Comparison of ENCODE assay signal across 20 cellular contexts in the genomic region with DNA sequence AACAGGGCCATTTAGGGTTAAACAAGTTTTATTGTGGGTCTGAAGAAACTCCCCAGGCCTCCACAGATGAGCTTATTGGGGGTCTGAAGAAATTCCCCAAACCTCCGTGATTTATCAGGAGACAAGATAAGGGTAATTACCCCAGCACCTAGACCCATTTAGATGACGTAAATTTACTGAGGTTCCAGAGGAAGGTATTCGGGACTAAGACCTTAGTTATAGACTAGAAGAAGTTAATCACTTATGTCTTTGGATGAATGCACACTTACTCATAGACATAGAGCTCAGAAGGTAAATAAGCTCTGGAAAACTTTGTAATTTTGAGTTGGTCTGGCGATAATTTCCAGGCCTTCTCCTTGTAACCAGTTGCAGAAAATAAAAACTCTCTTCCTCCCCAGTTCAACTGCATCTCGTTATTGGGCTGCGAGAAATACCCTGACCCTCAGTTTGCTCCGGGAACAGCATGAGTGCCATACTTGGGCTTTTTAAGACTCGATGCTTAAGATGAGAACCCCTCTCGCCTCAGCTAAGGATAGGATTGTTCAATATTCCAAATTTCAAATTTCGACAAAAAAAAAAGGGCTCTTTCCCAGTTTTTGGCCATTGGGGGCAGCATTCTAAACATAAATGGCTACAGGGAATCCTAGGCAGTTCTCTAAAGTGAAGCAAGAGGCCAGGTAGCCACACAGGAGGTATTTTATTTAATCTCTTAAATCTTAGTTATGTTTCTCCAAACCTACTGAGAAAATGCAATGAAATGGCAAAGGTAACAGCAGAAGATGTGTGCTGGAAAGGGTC.
DNase-seq lines count a peak whose midpoint lies in the region; ATAC-seq, FAIRE-seq and TF ChIP-seq lines count a peak whose summit lies in the region.
"Had no signal": no experiment of that assay in that cellular context is flagged by ENCODE, and none has a peak within 500 bp of the region (broad histone marks: within the 10 kb centered on the region; RNA-seq: fewer than 3 reads in every experiment).

No MANE protein-coding gene starts in this region.

- H3K36me3 Mint-ChIP-seq in osteocyte (ENCODE audit: unreplicated experiment): no peaks in the 10 kb centered on the region
- H3K36me3 Mint-ChIP-seq: activated naive CD8-positive, alpha-beta T cell treated with anti-CD3 and anti-CD28 coated beads for 36 hours; CD14-positive monocyte; natural killer cell had no signal

- no peaks in the 10 kb centered on the region for H4K20me1 ChIP-seq in DND-41 (ENCODE audit: insufficient read depth, low read length)

- H3K27me3 ChIP-seq in DND-41 (ENCODE audit: insufficient read depth, low read length, poor library complexity) (peaks cover 2% of the 10 kb centered on the region), transverse colon (no peaks in the 10 kb centered on the region)

- 77 to 79% methylated on average over 10 of the region's 10 CpGs for WGBS in transverse colon (ENCODE audit: low coverage in 1 of 2), 2 donors

- FAIRE-seq in RCC 7860 (lab: Jason Lieb, UNC): peak; percentile 96
- FAIRE-seq: islet of Langerhans had no signal

- H3K9me3 ChIP-seq in DND-41 (ENCODE audit: insufficient read depth, low read length, severe bottlenecking) (peaks cover 8% of the 10 kb centered on the region), transverse colon (no peaks in the 10 kb centered on the region)

- no peaks in the 10 kb centered on the region for H3K79me2 ChIP-seq in DND-41 (ENCODE audit: insufficient read depth, low read length)

- no peaks in the 10 kb centered on the region for H3K27me3 Mint-ChIP-seq in osteocyte (ENCODE audit: unreplicated experiment)

- H3K4me2 ChIP-seq in DND-41 (ENCODE audit: insufficient read depth, low read length): no peak overlapping the region

- no peak overlapping the region for H3K4me3 Mint-ChIP-seq in osteocyte (ENCODE audit: unreplicated experiment)
- H3K4me3 Mint-ChIP-seq: activated B cell treated with CpG ODN at 0.5 μM for 24 hours; activated naive CD8-positive, alpha-beta T cell treated with anti-CD3 and anti-CD28 coated beads for 36 hours; activated T-helper 1 cell treated with anti-CD3 and anti-CD28 coated beads, Interleukin-12 subunit alpha, Interleukin-12 subunit beta, Interleukin-2, Interleukin-4 antibody, amounts not matched to agents 30 ng/mL and 10 ng/mL and 1 ng/mL, durations not matched to agents 14 hours and 24 hours and 36 hours; CD14-positive monocyte; memory B cell; natural killer cell had no signal

- intact Hi-C loops in posterior vena cava (cut with DNase I) (no loop called here), transverse colon (cut with DNase I; ENCODE audit: low total_unique reads) (no loop called here)

- H3K4me1 ChIP-seq in DND-41 (ENCODE audit: insufficient read depth, low read length): no peaks in the 10 kb centered on the region
- peaks cover 0 to 6% (median 0%) of the 10 kb centered on the region in 4 donors for H3K4me1 ChIP-seq in transverse colon
- H3K4me1 ChIP-seq: esophagus muscularis mucosa, heart right ventricle had no signal

- DNase-seq in DND-41 (no peak), RCC 7860 (ENCODE audit: low spot score) (peak; percentile 91), fibroblast of pulmonary artery (ENCODE audit: low read depth) (no peak), osteocyte (ENCODE audit: extremely low spot score, unreplicated experiment) (no peak), posterior vena cava (ENCODE audit: low spot score) (no peak), transverse colon (no peak), NCI-H128 (lab: John Stamatoyannopoulos, UW; ENCODE audit: unreplicated experiment) (no peak), nucleus accumbens (lab: John Stamatoyannopoulos, UW) (no peak)
- DNase-seq: activated B cell treated with CpG ODN at 0.5 μM for 24 hours; activated naive CD8-positive, alpha-beta T cell treated with anti-CD3 and anti-CD28 coated beads for 36 hours; DMS153; heart right ventricle; natural killer cell; NCI-H2081; NCI-H524 treated with DMSO at 0.1 percent for 48 hours had no signal

- TF ChIP-seq EP300 in transverse colon (IDR thresholded peaks at IDR 0.05; ENCODE audit: low read depth): no peak

- peaks cover 24% of the 10 kb centered on the region for H3K4me1 Mint-ChIP-seq in osteocyte (ENCODE audit: unreplicated experiment)
- H3K4me1 Mint-ChIP-seq: activated naive CD8-positive, alpha-beta T cell treated with anti-CD3 and anti-CD28 coated beads for 36 hours; natural killer cell had no signal

- H3K9me3 Mint-ChIP-seq in osteocyte (ENCODE audit: unreplicated experiment): no peaks in the 10 kb centered on the region
- H3K9me3 Mint-ChIP-seq: activated naive CD8-positive, alpha-beta T cell treated with anti-CD3 and anti-CD28 coated beads for 36 hours; activated T-helper 1 cell treated with anti-CD3 and anti-CD28 coated beads, Interleukin-12 subunit alpha, Interleukin-12 subunit beta, Interleukin-2, Interleukin-4 antibody, amounts not matched to agents 30 ng/mL and 10 ng/mL and 1 ng/mL, durations not matched to agents 14 hours and 24 hours and 36 hours; natural killer cell had no signal

- H3K36me3 ChIP-seq in DND-41 (ENCODE audit: insufficient read depth, low read length): no peaks in the 10 kb centered on the region
- H3K36me3 ChIP-seq in transverse colon: no peaks in the 10 kb centered on the region
- H3K36me3 ChIP-seq: esophagus muscularis mucosa, heart right ventricle had no signal

- no peak overlapping the region for H2AFZ ChIP-seq in DND-41 (ENCODE audit: low read depth, low read length)

- in situ Hi-C loops in transverse colon (cut with MboI; ENCODE audit: low pct_ligation_motif_present in 1 of 4, low pct_unique_long_range_greater_than_20kb in 1 of 4, low sequenced_read_pairs in 3 of 4): no loop called here

- H3K4me3 ChIP-seq in DND-41 (ENCODE audit: low read depth in 1 of 2, low read length in 2 of 2) (no peak overlapping the region), fibroblast of pulmonary artery (replicated peaks; ENCODE audit: low read depth, low read length) (no peak overlapping the region), transverse colon (no peak overlapping the region)
- H3K4me3 ChIP-seq: esophagus muscularis mucosa, heart right ventricle had no signal

- no peak overlapping the region for H3K27ac Mint-ChIP-seq in osteocyte (ENCODE audit: unreplicated experiment)
- H3K27ac Mint-ChIP-seq: activated B cell treated with CpG ODN at 0.5 μM for 24 hours; activated naive CD8-positive, alpha-beta T cell treated with anti-CD3 and anti-CD28 coated beads for 36 hours; activated T-helper 1 cell treated with anti-CD3 and anti-CD28 coated beads, Interleukin-12 subunit alpha, Interleukin-12 subunit beta, Interleukin-2, Interleukin-4 antibody, amounts not matched to agents 30 ng/mL and 10 ng/mL and 1 ng/mL, durations not matched to agents 14 hours and 24 hours and 36 hours; memory B cell; natural killer cell had no signal

- no peak overlapping the region for H3K9ac ChIP-seq in DND-41 (ENCODE audit: low read depth, low read length)

- ATAC-seq in DND-41 (ENCODE audit: insufficient read depth, low read depth): no peak
- ATAC-seq: heart right ventricle, natural killer cell had no signal

- no peak overlapping the region for H3K27ac ChIP-seq in DND-41 (ENCODE audit: low read length)
- H3K27ac ChIP-seq in transverse colon: no peak overlapping the region
- H3K27ac ChIP-seq: esophagus muscularis mucosa, heart right ventricle had no signal

- peak; percentile 10 for TF ChIP-seq CTCF in DND-41 (IDR thresholded peaks at IDR 0.05; ENCODE audit: borderline replicate concordance, extremely low read depth, low read length, poor library complexity, severe bottlenecking)
- TF ChIP-seq CTCF in fibroblast of pulmonary artery (IDR thresholded peaks at IDR 0.05; ENCODE audit: low read length, missing control alignments): peak; percentile 33
- TF ChIP-seq CTCF in osteocyte (IDR thresholded peaks at IDR 0.05): peak; percentile 34
- TF ChIP-seq CTCF in transverse colon (IDR thresholded peaks at IDR 0.05): no peak

- TF ChIP-seq POLR2A in transverse colon (IDR thresholded peaks at IDR 0.05): no peak

Comparison
In these comparisons a context has a peak if more than half of its experiments do, and no peak if none do; other contexts are left out.
1. CTCF ChIP-seq: peak in DND-41 (single experiment), fibroblast of pulmonary artery (single experiment) and osteocyte (single experiment); none in transverse colon (0 of 5).